ENCODE assay signal across 1 cellular context in the genomic region with DNA sequence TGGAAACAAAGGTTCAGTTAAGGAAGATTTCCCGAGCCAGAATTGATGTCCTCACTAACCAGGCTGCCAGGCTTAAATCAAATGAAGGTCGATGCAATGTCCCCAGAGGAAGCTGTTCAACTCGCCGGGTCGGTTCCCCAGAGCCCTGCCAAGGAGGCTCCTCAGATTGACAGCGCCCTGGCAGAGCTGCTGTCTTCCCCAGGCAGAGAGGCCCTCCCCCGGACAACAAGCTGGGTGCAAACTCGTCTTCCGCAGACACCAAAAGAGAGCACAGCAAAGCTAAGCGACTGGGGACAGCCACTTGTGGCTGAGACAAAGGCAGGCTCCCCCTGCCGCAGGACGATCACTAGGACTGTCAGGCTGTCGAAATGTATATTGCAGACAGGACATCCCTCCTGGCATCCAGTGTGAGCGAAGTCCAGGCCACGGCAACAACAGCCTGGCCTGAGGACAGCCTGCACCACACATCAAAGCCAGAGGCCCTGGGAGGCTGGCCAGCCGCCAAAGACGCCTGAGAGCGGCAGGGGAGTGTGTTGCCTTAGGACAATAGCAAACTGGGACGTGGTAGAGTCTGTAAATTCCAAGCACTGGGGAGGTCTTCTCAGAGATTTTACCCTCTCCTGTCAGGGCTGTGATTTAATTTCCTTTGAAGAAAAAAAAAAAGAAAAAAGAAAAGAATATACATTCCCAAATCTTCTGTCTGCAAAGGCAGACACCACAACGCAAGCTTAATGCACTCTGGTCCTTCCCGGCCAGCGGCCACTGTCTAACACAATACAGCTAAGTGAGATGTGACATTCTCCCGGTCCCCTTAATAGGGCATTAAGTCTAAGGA.
TF ChIP-seq lines count a peak whose summit lies in the region.

No MANE protein-coding gene starts in this region.

TF ChIP-seq in GM12878, 131 proteins besides CTCF, POLR2A, EP300 and RAD21 (continued from another document and continues in another):
- no peak for TF ChIP-seq ZNF207 (IDR thresholded peaks at IDR 0.05; ENCODE audit: borderline replicate concordance)
- TF ChIP-seq SMAD1 (IDR thresholded peaks at IDR 0.05; ENCODE audit: low read depth, partially characterized antibody), result no peak
- TF ChIP-seq, protein P1, sequence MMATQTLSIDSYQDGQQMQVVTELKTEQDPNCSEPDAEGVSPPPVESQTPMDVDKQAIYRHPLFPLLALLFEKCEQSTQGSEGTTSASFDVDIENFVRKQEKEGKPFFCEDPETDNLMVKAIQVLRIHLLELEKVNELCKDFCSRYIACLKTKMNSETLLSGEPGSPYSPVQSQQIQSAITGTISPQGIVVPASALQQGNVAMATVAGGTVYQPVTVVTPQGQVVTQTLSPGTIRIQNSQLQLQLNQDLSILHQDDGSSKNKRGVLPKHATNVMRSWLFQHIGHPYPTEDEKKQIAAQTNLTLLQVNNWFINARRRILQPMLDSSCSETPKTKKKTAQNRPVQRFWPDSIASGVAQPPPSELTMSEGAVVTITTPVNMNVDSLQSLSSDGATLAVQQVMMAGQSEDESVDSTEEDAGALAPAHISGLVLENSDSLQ (IDR thresholded peaks at IDR 0.05), result peak; percentile 92
- TF ChIP-seq MYB (IDR thresholded peaks at IDR 0.05; ENCODE audit: borderline replicate concordance, low read depth, low read length), result no peak
- no peak for TF ChIP-seq BCL11A (IDR thresholded peaks at IDR 0.05; ENCODE audit: low read depth, low read length)
- TF ChIP-seq RFX5 (IDR thresholded peaks at IDR 0.05; ENCODE audit: low read depth, low read length), result no peak
- no peak for TF ChIP-seq ZNF24 (IDR thresholded peaks at IDR 0.05)
- TF ChIP-seq SMC3 (IDR thresholded peaks at IDR 0.05; ENCODE audit: borderline replicate concordance, low read length), result no peak
- TF ChIP-seq SMARCA5 (IDR thresholded peaks at IDR 0.05), result no peak
- no peak; the same call in 1 of the 2 replicates for TF ChIP-seq RUNX3 (IDR thresholded peaks at IDR 0.05; ENCODE audit: low read length)
- TF ChIP-seq DPF2 (IDR thresholded peaks at IDR 0.05), result peak; percentile 49; the same call in 1 of the 2 replicates
- no peak for TF ChIP-seq HDAC2 (IDR thresholded peaks at IDR 0.05)
- TF ChIP-seq, protein P2, sequence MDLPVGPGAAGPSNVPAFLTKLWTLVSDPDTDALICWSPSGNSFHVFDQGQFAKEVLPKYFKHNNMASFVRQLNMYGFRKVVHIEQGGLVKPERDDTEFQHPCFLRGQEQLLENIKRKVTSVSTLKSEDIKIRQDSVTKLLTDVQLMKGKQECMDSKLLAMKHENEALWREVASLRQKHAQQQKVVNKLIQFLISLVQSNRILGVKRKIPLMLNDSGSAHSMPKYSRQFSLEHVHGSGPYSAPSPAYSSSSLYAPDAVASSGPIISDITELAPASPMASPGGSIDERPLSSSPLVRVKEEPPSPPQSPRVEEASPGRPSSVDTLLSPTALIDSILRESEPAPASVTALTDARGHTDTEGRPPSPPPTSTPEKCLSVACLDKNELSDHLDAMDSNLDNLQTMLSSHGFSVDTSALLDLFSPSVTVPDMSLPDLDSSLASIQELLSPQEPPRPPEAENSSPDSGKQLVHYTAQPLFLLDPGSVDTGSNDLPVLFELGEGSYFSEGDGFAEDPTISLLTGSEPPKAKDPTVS (IDR thresholded peaks at IDR 0.05; ENCODE audit: low read depth, low read length), result no peak
- no peak for TF ChIP-seq ZNF217 (IDR thresholded peaks at IDR 0.05)
- no peak for TF ChIP-seq STAT3 (IDR thresholded peaks at IDR 0.05; ENCODE audit: low read depth, low read length)
- TF ChIP-seq FOXM1 (IDR thresholded peaks at IDR 0.05; ENCODE audit: low read depth, low read length), result no peak
- TF ChIP-seq PML (IDR thresholded peaks at IDR 0.05; ENCODE audit: low read length), result no peak; the same call in 1 of the 2 replicates
- TF ChIP-seq TCF7 (IDR thresholded peaks at IDR 0.05; ENCODE audit: borderline replicate concordance), result no peak
- no peak for TF ChIP-seq MXI1 (IDR thresholded peaks at IDR 0.05; ENCODE audit: low read depth, low read length)
- TF ChIP-seq, protein P3, sequence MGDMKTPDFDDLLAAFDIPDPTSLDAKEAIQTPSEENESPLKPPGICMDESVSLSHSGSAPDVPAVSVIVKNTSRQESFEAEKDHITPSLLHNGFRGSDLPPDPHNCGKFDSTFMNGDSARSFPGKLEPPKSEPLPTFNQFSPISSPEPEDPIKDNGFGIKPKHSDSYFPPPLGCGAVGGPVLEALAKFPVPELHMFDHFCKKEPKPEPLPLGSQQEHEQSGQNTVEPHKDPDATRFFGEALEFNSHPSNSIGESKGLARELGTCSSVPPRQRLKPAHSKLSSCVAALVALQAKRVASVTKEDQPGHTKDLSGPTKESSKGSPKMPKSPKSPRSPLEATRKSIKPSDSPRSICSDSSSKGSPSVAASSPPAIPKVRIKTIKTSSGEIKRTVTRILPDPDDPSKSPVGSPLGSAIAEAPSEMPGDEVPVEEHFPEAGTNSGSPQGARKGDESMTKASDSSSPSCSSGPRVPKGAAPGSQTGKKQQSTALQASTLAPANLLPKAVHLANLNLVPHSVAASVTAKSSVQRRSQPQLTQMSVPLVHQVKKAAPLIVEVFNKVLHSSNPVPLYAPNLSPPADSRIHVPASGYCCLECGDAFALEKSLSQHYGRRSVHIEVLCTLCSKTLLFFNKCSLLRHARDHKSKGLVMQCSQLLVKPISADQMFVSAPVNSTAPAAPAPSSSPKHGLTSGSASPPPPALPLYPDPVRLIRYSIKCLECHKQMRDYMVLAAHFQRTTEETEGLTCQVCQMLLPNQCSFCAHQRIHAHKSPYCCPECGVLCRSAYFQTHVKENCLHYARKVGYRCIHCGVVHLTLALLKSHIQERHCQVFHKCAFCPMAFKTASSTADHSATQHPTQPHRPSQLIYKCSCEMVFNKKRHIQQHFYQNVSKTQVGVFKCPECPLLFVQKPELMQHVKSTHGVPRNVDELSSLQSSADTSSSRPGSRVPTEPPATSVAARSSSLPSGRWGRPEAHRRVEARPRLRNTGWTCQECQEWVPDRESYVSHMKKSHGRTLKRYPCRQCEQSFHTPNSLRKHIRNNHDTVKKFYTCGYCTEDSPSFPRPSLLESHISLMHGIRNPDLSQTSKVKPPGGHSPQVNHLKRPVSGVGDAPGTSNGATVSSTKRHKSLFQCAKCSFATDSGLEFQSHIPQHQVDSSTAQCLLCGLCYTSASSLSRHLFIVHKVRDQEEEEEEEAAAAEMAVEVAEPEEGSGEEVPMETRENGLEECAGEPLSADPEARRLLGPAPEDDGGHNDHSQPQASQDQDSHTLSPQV (IDR thresholded peaks at IDR 0.05), result no peak
- TF ChIP-seq E2F8 (IDR thresholded peaks at IDR 0.05; ENCODE audit: low read depth, partially characterized antibody), result no peak
- no peak for TF ChIP-seq GATAD2B (conservative IDR thresholded peaks at IDR 0.05; ENCODE audit: low read depth)
- 0 out of 2 replicates have a peak, but pooled peaks have one; percentile 4 for TF ChIP-seq NBN (IDR thresholded peaks at IDR 0.05)
- TF ChIP-seq, protein P4, sequence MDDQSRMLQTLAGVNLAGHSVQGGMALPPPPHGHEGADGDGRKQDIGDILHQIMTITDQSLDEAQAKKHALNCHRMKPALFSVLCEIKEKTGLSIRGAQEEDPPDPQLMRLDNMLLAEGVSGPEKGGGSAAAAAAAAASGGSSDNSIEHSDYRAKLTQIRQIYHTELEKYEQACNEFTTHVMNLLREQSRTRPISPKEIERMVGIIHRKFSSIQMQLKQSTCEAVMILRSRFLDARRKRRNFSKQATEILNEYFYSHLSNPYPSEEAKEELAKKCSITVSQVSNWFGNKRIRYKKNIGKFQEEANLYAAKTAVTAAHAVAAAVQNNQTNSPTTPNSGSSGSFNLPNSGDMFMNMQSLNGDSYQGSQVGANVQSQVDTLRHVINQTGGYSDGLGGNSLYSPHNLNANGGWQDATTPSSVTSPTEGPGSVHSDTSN (IDR thresholded peaks at IDR 0.05; ENCODE audit: insufficient replicate concordance, low read depth, low read length), result peak; percentile 70
- no peak for TF ChIP-seq EED (IDR thresholded peaks at IDR 0.05; ENCODE audit: low read depth)
- TF ChIP-seq KLF5 (IDR thresholded peaks at IDR 0.05; ENCODE audit: partially characterized antibody), result no peak
- peak; percentile 26 for TF ChIP-seq MYC (IDR thresholded peaks at IDR 0.05; ENCODE audit: insufficient read depth, insufficient read length, insufficient replicate concordance, low read length, severe bottlenecking)
- no peak for TF ChIP-seq POLR2AphosphoS2 (IDR thresholded peaks at IDR 0.05; ENCODE audit: low read depth, low read length)
- no peak for TF ChIP-seq YBX1 (IDR thresholded peaks at IDR 0.05)
- no peak for TF ChIP-seq NFIC (IDR thresholded peaks at IDR 0.05; ENCODE audit: low read depth, low read length)
- no peak for TF ChIP-seq IKZF2 (IDR thresholded peaks at IDR 0.05)
- no peak for TF ChIP-seq NFXL1 (IDR thresholded peaks at IDR 0.05; ENCODE audit: borderline replicate concordance)
- TF ChIP-seq CUX1 (IDR thresholded peaks at IDR 0.05; ENCODE audit: insufficient replicate concordance, low read depth, low read length), result no peak
- TF ChIP-seq, protein P5, sequence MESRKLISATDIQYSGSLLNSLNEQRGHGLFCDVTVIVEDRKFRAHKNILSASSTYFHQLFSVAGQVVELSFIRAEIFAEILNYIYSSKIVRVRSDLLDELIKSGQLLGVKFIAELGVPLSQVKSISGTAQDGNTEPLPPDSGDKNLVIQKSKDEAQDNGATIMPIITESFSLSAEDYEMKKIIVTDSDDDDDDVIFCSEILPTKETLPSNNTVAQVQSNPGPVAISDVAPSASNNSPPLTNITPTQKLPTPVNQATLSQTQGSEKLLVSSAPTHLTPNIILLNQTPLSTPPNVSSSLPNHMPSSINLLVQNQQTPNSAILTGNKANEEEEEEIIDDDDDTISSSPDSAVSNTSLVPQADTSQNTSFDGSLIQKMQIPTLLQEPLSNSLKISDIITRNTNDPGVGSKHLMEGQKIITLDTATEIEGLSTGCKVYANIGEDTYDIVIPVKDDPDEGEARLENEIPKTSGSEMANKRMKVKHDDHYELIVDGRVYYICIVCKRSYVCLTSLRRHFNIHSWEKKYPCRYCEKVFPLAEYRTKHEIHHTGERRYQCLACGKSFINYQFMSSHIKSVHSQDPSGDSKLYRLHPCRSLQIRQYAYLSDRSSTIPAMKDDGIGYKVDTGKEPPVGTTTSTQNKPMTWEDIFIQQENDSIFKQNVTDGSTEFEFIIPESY (IDR thresholded peaks at IDR 0.05), result no peak
- no peak for TF ChIP-seq CREB1 (IDR thresholded peaks at IDR 0.05; ENCODE audit: low read depth)
- TF ChIP-seq, protein P6, sequence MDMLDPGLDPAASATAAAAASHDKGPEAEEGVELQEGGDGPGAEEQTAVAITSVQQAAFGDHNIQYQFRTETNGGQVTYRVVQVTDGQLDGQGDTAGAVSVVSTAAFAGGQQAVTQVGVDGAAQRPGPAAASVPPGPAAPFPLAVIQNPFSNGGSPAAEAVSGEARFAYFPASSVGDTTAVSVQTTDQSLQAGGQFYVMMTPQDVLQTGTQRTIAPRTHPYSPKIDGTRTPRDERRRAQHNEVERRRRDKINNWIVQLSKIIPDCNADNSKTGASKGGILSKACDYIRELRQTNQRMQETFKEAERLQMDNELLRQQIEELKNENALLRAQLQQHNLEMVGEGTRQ (IDR thresholded peaks at IDR 0.05; ENCODE audit: borderline replicate concordance, low read depth, low read length), result no peak
- TF ChIP-seq, protein P7, sequence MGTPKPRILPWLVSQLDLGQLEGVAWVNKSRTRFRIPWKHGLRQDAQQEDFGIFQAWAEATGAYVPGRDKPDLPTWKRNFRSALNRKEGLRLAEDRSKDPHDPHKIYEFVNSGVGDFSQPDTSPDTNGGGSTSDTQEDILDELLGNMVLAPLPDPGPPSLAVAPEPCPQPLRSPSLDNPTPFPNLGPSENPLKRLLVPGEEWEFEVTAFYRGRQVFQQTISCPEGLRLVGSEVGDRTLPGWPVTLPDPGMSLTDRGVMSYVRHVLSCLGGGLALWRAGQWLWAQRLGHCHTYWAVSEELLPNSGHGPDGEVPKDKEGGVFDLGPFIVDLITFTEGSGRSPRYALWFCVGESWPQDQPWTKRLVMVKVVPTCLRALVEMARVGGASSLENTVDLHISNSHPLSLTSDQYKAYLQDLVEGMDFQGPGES (IDR thresholded peaks at IDR 0.05), result no peak
